In the genomic region with DNA sequence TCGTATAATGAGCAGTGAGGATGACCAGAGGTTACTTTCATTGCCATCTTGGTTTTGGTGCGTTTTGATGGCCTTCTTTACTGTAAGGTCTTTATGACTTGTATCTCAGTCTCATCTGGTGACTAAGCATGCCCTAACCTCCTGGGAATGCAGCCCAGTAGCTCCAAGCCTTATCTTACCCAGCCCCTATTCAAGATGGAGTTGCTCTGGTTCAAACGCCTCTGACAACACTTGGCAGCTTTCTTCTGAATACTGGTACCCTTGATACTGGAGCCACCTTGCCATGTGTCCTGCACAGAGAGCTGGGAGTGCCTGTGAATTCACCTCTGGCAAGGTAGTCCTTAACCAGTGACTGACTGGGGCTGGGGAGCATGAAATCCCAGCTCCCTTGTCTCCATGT, we compare ENCODE assay signal across 14 cellular contexts. TPM values are rescaled to one million over a fixed set of nuclear protein-coding genes. Genes with fewer than 3 reads are reported as not detected.
"Had no signal": no experiment of that assay in that cellular context is flagged by ENCODE, and none has a peak within 500 bp of the region (broad histone marks: within the 10 kb centered on the region; RNA-seq: fewer than 3 reads in every experiment).

No MANE protein-coding gene starts in this region.

- H3K4me1 ChIP-seq: stomach had no signal

- H3K4me3 ChIP-seq: cardiac muscle cell, lung, stomach, thoracic aorta had no signal

- H3K9me3 ChIP-seq: stomach, thoracic aorta had no signal

- H3K36me3 ChIP-seq: cardiac muscle cell, thoracic aorta had no signal

- ATAC-seq: activated T-cell treated with anti-CD3 and anti-CD28 coated beads, Interleukin-2, amount 50 U/mL, for 4 hours; left colon; naive thymus-derived CD4-positive, alpha-beta T cell had no signal

- DNase-seq: activated CD4-positive, alpha-beta memory T cell treated with anti-CD3 and anti-CD28 coated beads for 36 hours; activated CD4-positive, CD25-positive, alpha-beta regulatory T cell treated with anti-CD3 and anti-CD28 coated beads, Interleukin-2, amount 50 U/mL, for 72 hours; activated effector memory CD4-positive, alpha-beta T cell treated with anti-CD3 and anti-CD28 coated beads, Interleukin-2, amount 50 U/mL, for 16 hours; activated T-cell treated with anti-CD3 and anti-CD28 coated beads, Interleukin-2, amount 50 U/mL, for 4 hours; anterior cingulate cortex; hypothalamus; left colon; naive thymus-derived CD4-positive, alpha-beta T cell; stimulated activated CD4-positive, alpha-beta T cell treated with anti-CD3 and anti-CD28 coated beads, Interleukin-15, amount 100 ng/mL, for 24 hours; stimulated activated CD4-positive, alpha-beta T cell treated with anti-CD3 and anti-CD28 coated beads, Interleukin-4, amount 100 ng/mL, for 24 hours; stomach had no signal

- H3K27me3 ChIP-seq: cardiac muscle cell, stomach had no signal

- H3K27ac ChIP-seq: cardiac muscle cell, stomach, thoracic aorta had no signal

RNA-seq across cellular contexts. Expression of a gene that starts 48.9 kb away (rescaled TPM):
- total RNA-seq: activated CD4-positive, alpha-beta memory T cell treated with anti-CD3 and anti-CD28 coated beads for 36 hours; naive thymus-derived CD4-positive, alpha-beta T cell had no signal
- polyA plus RNA-seq: naive thymus-derived CD4-positive, alpha-beta T cell had no signal
